ENCODE assay signal across 11 cellular contexts in the genomic region with DNA sequence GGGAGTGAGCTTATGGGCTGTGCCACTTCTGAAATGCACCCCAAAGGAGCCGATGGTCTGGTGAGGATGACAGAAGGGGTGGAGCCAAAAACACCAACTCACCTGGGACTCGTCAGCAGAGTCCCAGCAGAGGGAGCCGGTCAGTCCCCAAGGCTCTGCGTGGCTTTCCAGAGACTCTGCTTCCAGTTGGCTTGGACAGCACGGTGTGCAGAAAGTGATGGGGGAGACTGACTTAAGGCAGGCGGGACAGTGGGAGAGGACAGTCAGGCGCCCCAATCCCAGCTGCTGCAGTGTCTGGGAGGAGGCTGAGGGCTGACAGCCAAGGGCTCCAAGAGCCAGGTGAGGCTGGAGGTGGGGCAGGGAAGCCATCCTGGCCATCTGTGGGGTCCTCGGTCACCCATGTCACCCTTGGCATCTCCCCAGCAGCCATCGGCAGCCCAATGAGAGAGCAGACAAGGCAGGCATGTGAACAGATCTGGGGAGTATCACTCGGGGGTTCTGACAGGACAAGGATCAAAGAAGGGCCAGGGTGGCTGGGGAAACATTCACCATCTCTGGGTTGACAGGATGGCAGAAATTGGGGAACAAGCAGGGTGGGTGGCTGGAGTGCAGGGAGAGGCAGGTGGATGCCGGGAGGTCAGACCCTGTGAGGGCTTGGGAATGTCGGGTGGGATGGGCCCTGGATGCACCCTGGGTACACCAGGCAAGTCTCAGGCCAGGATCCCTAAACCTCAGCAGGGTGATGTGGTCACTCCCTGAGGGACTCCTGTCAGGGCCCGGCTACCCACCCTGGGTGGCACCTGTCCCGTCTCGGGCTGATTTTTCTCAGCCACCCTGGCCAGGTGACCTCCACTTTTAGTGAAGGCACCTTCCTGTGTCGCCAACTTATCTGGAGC. TPM values are rescaled to one million over a fixed set of nuclear protein-coding genes. Genes with fewer than 3 reads are reported as not detected.
DNase-seq lines count a peak whose midpoint lies in the region; ATAC-seq and TF ChIP-seq lines count a peak whose summit lies in the region.
"Had no signal": no experiment of that assay in that cellular context is flagged by ENCODE, and none has a peak within 500 bp of the region (broad histone marks: within the 10 kb centered on the region; RNA-seq: fewer than 3 reads in every experiment).

No MANE protein-coding gene starts in this region.

- no peaks in the 10 kb centered on the region for H3K36me3 ChIP-seq in CD4-positive, alpha-beta memory T cell (ENCODE audit: insufficient read depth, low read length)
- no peaks in the 10 kb centered on the region for H3K36me3 ChIP-seq in tibial artery

- peak overlapping the region in 2 of 8 donors; percentile 35 to 46 for H3K4me3 Mint-ChIP-seq in CD4-positive, alpha-beta memory T cell
- H3K4me3 Mint-ChIP-seq in WTC11: no peak overlapping the region
- H3K4me3 Mint-ChIP-seq: naive B cell had no signal

- no peak for DNase-seq in CD4-positive, alpha-beta memory T cell
- DNase-seq in HCEC 1CT (peak; percentile 9), WTC11 (ENCODE audit: low spot score) (peak; percentile 63), left kidney (ENCODE audit: low read depth, low spot score) (peak; percentile 61), NCI-H1048 (lab: John Stamatoyannopoulos, UW) (no peak), cardiac septum (ENCODE audit: low spot score) (no peak), DMS153 treated with DMSO at 0.1 percent for 48 hours (lab: John Stamatoyannopoulos, UW; ENCODE audit: unreplicated experiment) (no peak), tibial artery (no peak)
- DNase-seq: naive B cell, T-helper 9 cell had no signal

- H3K4me1 ChIP-seq in CD4-positive, alpha-beta memory T cell (ENCODE audit: insufficient read depth, low read length): peaks cover 74% of the 10 kb centered on the region
- H3K4me1 ChIP-seq in tibial artery: no peaks in the 10 kb centered on the region

- no peaks in the 10 kb centered on the region for H3K36me3 Mint-ChIP-seq in CD4-positive, alpha-beta memory T cell
- H3K36me3 Mint-ChIP-seq in WTC11: peaks cover 10% of the 10 kb centered on the region; the same call in 1 of the 2 replicates

- no peaks in the 10 kb centered on the region for H3K27me3 ChIP-seq in CD4-positive, alpha-beta memory T cell (ENCODE audit: insufficient read depth, low read length)
- no peaks in the 10 kb centered on the region for H3K27me3 ChIP-seq in tibial artery

- POLR2A ChIA-PET in CD4-positive, alpha-beta memory T cell (lab: Charles Lee; ENCODE audit: partially characterized antibody): interaction anchor here (0.6 to 6.7 kb wide), 3 partner anchors 15 to 18 kb away, joined by 3 to 59 read pairs (median 6); a partner anchor contains a TSS
- POLR2A ChIA-PET in WTC11 (lab: Charles Lee): no interaction called here

- intact Hi-C loops in CD4-positive, alpha-beta memory T cell (cut with micrococcal nuclease): loop anchor here (5.0 kb wide), 4 partner anchors 173 to 522 kb away; a partner anchor contains a TSS
- intact Hi-C loops in cardiac septum (cut with DNase I): loop anchor here (5.0 to 10.0 kb wide), 3 partner anchors 170 to 520 kb away; no protein-coding TSS in a partner anchor
- intact Hi-C loops in tibial artery (cut with DNase I; ENCODE audit: low total_unique reads): loop anchor here (10.0 kb wide), 1 partner anchor 410 kb away; no protein-coding TSS in a partner anchor

- peak overlapping the region; percentile 7 to 92 (median 77) for H3K27ac Mint-ChIP-seq in CD4-positive, alpha-beta memory T cell
- H3K27ac Mint-ChIP-seq in WTC11: no peak overlapping the region

- TF ChIP-seq CTCF in WTC11 (IDR thresholded peaks at IDR 0.05) (peak; percentile 7; the same call in 1 of the 2 replicates), tibial artery (IDR thresholded peaks at IDR 0.05) (no peak)

- H3K9me3 Mint-ChIP-seq in CD4-positive, alpha-beta memory T cell: peaks cover 0 to 14% (median 5%) of the 10 kb centered on the region in 8 donors
- peaks cover 16% of the 10 kb centered on the region for H3K9me3 Mint-ChIP-seq in WTC11

- no peaks in the 10 kb centered on the region for H3K27me3 Mint-ChIP-seq in CD4-positive, alpha-beta memory T cell
- H3K27me3 Mint-ChIP-seq in WTC11 (ENCODE audit: low read depth): no peaks in the 10 kb centered on the region

- no peaks in the 10 kb centered on the region for H3K9me3 ChIP-seq in CD4-positive, alpha-beta memory T cell (ENCODE audit: control insufficient read depth in 1 of 2, low read length in 2 of 2)
- H3K9me3 ChIP-seq in tibial artery: no peaks in the 10 kb centered on the region

- CTCF ChIA-PET in CD4-positive, alpha-beta memory T cell (lab: Charles Lee; ENCODE audit: partially characterized antibody): interaction anchor here (1.1 to 5.2 kb wide), 6 partner anchors 10 to 361 kb away, joined by 3 to 55 read pairs (median 25); a partner anchor contains a TSS
- CTCF ChIA-PET in WTC11 (lab: Charles Lee): interaction anchor here (0.9 to 2.5 kb wide), 4 partner anchors 123 to 461 kb away, joined by 3 to 11 read pairs (median 5); no protein-coding TSS in a partner anchor

- peaks cover 25 to 72% (median 52%) of the 10 kb centered on the region in 4 donors for H3K4me1 Mint-ChIP-seq in CD4-positive, alpha-beta memory T cell
- 0 out of 2 replicates have a peak, but pooled peaks cover 3% of the 10 kb centered on the region for H3K4me1 Mint-ChIP-seq in WTC11

- no peak overlapping the region for H3K27ac ChIP-seq in CD4-positive, alpha-beta memory T cell (ENCODE audit: low read depth, low read length)
- no peak overlapping the region for H3K27ac ChIP-seq in tibial artery

- ATAC-seq in WTC11: peak; percentile 95

- no peak overlapping the region for H3K4me3 ChIP-seq in CD4-positive, alpha-beta memory T cell (ENCODE audit: low read length in 2 of 2)
- no peak overlapping the region for H3K4me3 ChIP-seq in tibial artery

TF ChIP-seq in WTC11, 78 proteins besides CTCF, POLR2A, EP300 and RAD21 (continues in another document):
- TF ChIP-seq PRRX2 (CRISPR knock-in tag; IDR thresholded peaks at IDR 0.05): no peak
- no peak for TF ChIP-seq EMX1 (CRISPR knock-in tag; IDR thresholded peaks at IDR 0.05)
- TF ChIP-seq TEAD4 (CRISPR knock-in tag; IDR thresholded peaks at IDR 0.05): no peak
- no peak for TF ChIP-seq RORB (CRISPR knock-in tag; IDR thresholded peaks at IDR 0.05)
- TF ChIP-seq, protein P1, sequence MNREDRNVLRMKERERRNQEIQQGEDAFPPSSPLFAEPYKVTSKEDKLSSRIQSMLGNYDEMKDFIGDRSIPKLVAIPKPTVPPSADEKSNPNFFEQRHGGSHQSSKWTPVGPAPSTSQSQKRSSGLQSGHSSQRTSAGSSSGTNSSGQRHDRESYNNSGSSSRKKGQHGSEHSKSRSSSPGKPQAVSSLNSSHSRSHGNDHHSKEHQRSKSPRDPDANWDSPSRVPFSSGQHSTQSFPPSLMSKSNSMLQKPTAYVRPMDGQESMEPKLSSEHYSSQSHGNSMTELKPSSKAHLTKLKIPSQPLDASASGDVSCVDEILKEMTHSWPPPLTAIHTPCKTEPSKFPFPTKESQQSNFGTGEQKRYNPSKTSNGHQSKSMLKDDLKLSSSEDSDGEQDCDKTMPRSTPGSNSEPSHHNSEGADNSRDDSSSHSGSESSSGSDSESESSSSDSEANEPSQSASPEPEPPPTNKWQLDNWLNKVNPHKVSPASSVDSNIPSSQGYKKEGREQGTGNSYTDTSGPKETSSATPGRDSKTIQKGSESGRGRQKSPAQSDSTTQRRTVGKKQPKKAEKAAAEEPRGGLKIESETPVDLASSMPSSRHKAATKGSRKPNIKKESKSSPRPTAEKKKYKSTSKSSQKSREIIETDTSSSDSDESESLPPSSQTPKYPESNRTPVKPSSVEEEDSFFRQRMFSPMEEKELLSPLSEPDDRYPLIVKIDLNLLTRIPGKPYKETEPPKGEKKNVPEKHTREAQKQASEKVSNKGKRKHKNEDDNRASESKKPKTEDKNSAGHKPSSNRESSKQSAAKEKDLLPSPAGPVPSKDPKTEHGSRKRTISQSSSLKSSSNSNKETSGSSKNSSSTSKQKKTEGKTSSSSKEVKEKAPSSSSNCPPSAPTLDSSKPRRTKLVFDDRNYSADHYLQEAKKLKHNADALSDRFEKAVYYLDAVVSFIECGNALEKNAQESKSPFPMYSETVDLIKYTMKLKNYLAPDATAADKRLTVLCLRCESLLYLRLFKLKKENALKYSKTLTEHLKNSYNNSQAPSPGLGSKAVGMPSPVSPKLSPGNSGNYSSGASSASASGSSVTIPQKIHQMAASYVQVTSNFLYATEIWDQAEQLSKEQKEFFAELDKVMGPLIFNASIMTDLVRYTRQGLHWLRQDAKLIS (CRISPR knock-in tag; IDR thresholded peaks at IDR 0.05; ENCODE audit: borderline replicate concordance): no peak
- TF ChIP-seq, protein P2, sequence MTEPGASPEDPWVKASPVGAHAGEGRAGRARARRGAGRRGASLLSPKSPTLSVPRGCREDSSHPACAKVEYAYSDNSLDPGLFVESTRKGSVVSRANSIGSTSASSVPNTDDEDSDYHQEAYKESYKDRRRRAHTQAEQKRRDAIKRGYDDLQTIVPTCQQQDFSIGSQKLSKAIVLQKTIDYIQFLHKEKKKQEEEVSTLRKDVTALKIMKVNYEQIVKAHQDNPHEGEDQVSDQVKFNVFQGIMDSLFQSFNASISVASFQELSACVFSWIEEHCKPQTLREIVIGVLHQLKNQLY (CRISPR knock-in tag; IDR thresholded peaks at IDR 0.05): no peak
- TF ChIP-seq, protein P3, sequence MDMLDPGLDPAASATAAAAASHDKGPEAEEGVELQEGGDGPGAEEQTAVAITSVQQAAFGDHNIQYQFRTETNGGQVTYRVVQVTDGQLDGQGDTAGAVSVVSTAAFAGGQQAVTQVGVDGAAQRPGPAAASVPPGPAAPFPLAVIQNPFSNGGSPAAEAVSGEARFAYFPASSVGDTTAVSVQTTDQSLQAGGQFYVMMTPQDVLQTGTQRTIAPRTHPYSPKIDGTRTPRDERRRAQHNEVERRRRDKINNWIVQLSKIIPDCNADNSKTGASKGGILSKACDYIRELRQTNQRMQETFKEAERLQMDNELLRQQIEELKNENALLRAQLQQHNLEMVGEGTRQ (CRISPR knock-in tag; IDR thresholded peaks at IDR 0.05): no peak
- TF ChIP-seq ZNF138 (CRISPR knock-in tag; conservative IDR thresholded peaks at IDR 0.05): no peak
- TF ChIP-seq ELF4 (CRISPR knock-in tag; IDR thresholded peaks at IDR 0.05; ENCODE audit: low read depth): no peak

RNA-seq across cellular contexts. Expression of a gene that starts 8.9 kb away (rescaled TPM):
- not detected for total RNA-seq in CD4-positive, alpha-beta memory T cell
- not detected for polyA plus RNA-seq in CD4-positive, alpha-beta memory T cell
- total RNA-seq in WTC11 (2021) (not detected in 3 replicates), cardiac septum (not detected)
- total RNA-seq: dermis microvascular lymphatic vessel endothelial cell had no signal

RNA-seq across cellular contexts. Expression of a gene that starts 15.3 kb away (rescaled TPM):
- total RNA-seq in CD4-positive, alpha-beta memory T cell: under 1 TPM in 1 of 2 experiments, not detected in 1; 0.28 TPM
- polyA plus RNA-seq in CD4-positive, alpha-beta memory T cell: not detected
- total RNA-seq in WTC11 (2021) (not detected in 3 replicates), cardiac septum (not detected)
- total RNA-seq: dermis microvascular lymphatic vessel endothelial cell had no signal

RNA-seq across cellular contexts. Expression of a gene that starts 21.8 kb away (rescaled TPM):
- not detected for total RNA-seq in CD4-positive, alpha-beta memory T cell
- polyA plus RNA-seq in CD4-positive, alpha-beta memory T cell: not detected
- total RNA-seq in WTC11 (2021) (not detected in 3 replicates), cardiac septum (not detected)
- total RNA-seq: dermis microvascular lymphatic vessel endothelial cell had no signal

RNA-seq across cellular contexts. Expression of a gene that starts 26.2 kb away (rescaled TPM):
- total RNA-seq in CD4-positive, alpha-beta memory T cell: not detected
- not detected for polyA plus RNA-seq in CD4-positive, alpha-beta memory T cell
- not detected in 3 replicates for total RNA-seq in WTC11 (2021)
- total RNA-seq in cardiac septum: not detected
- total RNA-seq: dermis microvascular lymphatic vessel endothelial cell had no signal

RNA-seq across cellular contexts. Expression of a gene that starts 45.2 kb away (rescaled TPM):
- total RNA-seq in CD4-positive, alpha-beta memory T cell: not detected
- not detected for polyA plus RNA-seq in CD4-positive, alpha-beta memory T cell
- total RNA-seq in WTC11 (2021) (not detected in 3 replicates), cardiac septum (not detected)
- total RNA-seq: dermis microvascular lymphatic vessel endothelial cell had no signal

Comparison
In these comparisons a context has a peak if more than half of its experiments do, and no peak if none do; other contexts are left out.
1. DNase-seq: peak in HCEC 1CT (single experiment), WTC11 (single experiment) and left kidney (single experiment); none in CD4-positive, alpha-beta memory T cell (0 of 5), NCI-H1048 (single experiment), cardiac septum (single experiment), DMS153 treated with DMSO at 0.1 percent for 48 hours (single experiment) and tibial artery (0 of 2).